ENCODE assay signal across 1 cellular context in the genomic region with DNA sequence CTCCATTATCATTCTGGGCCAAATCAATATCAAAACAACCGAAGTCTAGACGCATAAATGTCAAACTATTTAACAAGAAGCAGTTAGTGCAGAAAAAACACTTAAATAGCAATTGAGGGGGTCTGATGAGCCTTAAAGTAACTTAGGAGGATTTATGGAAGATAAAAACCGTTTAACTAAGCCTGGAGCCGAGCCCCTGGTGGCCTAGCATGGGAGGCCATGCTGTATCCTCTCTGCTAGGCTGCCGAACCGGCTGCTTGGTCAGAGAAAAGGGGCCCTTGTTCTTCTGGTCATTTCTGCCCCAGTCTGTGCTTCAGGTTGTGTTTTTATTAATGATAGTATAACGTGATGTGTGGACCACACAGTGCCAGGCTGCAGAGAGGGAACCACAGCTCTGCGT.
TF ChIP-seq lines count a peak whose summit lies in the region.

No MANE protein-coding gene starts in this region.

TF ChIP-seq in HCT116, 20 proteins besides CTCF, POLR2A, EP300 and RAD21 (continued from another document):
- TF ChIP-seq, protein P1, sequence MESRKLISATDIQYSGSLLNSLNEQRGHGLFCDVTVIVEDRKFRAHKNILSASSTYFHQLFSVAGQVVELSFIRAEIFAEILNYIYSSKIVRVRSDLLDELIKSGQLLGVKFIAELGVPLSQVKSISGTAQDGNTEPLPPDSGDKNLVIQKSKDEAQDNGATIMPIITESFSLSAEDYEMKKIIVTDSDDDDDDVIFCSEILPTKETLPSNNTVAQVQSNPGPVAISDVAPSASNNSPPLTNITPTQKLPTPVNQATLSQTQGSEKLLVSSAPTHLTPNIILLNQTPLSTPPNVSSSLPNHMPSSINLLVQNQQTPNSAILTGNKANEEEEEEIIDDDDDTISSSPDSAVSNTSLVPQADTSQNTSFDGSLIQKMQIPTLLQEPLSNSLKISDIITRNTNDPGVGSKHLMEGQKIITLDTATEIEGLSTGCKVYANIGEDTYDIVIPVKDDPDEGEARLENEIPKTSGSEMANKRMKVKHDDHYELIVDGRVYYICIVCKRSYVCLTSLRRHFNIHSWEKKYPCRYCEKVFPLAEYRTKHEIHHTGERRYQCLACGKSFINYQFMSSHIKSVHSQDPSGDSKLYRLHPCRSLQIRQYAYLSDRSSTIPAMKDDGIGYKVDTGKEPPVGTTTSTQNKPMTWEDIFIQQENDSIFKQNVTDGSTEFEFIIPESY (IDR thresholded peaks at IDR 0.05; ENCODE audit: extremely low read depth, insufficient replicate concordance, low read length) = no peak
- no peak for TF ChIP-seq FOSL1 (IDR thresholded peaks at IDR 0.05; ENCODE audit: low read depth)
- no peak for TF ChIP-seq POLR2AphosphoS5 (IDR thresholded peaks at IDR 0.05; ENCODE audit: low read depth, low read length)
- TF ChIP-seq ELF1 (IDR thresholded peaks at IDR 0.05; ENCODE audit: borderline replicate concordance, low read depth) = no peak
- TF ChIP-seq EZH2 (IDR thresholded peaks at IDR 0.05) = no peak
- TF ChIP-seq CBX3 (IDR thresholded peaks at IDR 0.05; ENCODE audit: low read depth) = no peak
- TF ChIP-seq, protein P2, sequence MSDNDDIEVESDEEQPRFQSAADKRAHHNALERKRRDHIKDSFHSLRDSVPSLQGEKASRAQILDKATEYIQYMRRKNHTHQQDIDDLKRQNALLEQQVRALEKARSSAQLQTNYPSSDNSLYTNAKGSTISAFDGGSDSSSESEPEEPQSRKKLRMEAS (IDR thresholded peaks at IDR 0.05) = no peak
- no peak for TF ChIP-seq CEBPB (IDR thresholded peaks at IDR 0.05; ENCODE audit: low read depth)
- TF ChIP-seq YY1 (IDR thresholded peaks at IDR 0.05; ENCODE audit: extremely low read depth, insufficient replicate concordance, low read depth, low read length) = no peak
- no peak for TF ChIP-seq SP1 (IDR thresholded peaks at IDR 0.05; ENCODE audit: low read depth)
- no peak for TF ChIP-seq ZFX (IDR thresholded peaks at IDR 0.05)
